ENCODE assay signal across 15 cellular contexts in genomic region chr2:121062493-121062892, GRCh38.
DNase-seq lines count a peak whose midpoint lies in the region; ATAC-seq and TF ChIP-seq lines count a peak whose summit lies in the region.
"Had no signal": no experiment of that assay in that cellular context is flagged by ENCODE, and none has a peak within 500 bp of the region (broad histone marks: within the 10 kb centered on the region; RNA-seq: fewer than 3 reads in every experiment).

No MANE protein-coding gene starts in this region.

- H3K4me1 Mint-ChIP-seq in brain (peaks cover 27% of the 10 kb centered on the region), glutamatergic neuron (ENCODE audit: low read depth, unreplicated experiment) (peaks cover 19% of the 10 kb centered on the region), neural crest cell (peaks cover 6% of the 10 kb centered on the region), progenitor cell of endocrine pancreas (ENCODE audit: low read depth) (peaks cover 5% of the 10 kb centered on the region)
- H3K4me1 Mint-ChIP-seq: CD4-positive, CD25-positive, alpha-beta regulatory T cell had no signal

- TF ChIP-seq CTCF in brain (conservative IDR thresholded peaks at IDR 0.05) (no peak), glutamatergic neuron (IDR thresholded peaks at IDR 0.05; ENCODE audit: partially characterized antibody, unreplicated experiment) (no peak), neural crest cell (conservative IDR thresholded peaks at IDR 0.05) (no peak), progenitor cell of endocrine pancreas (IDR thresholded peaks at IDR 0.05; ENCODE audit: unreplicated experiment) (no peak)

- peaks cover 0 to 5% (median 0%) of the 10 kb centered on the region in 5 experiments for H3K9me3 Mint-ChIP-seq in brain
- H3K9me3 Mint-ChIP-seq in glutamatergic neuron (ENCODE audit: unreplicated experiment), result peaks cover 4% of the 10 kb centered on the region
- H3K9me3 Mint-ChIP-seq in neural crest cell, result no peaks in the 10 kb centered on the region
- no peaks in the 10 kb centered on the region for H3K9me3 Mint-ChIP-seq in progenitor cell of endocrine pancreas (ENCODE audit: low read depth)
- H3K9me3 Mint-ChIP-seq: CD8-positive, alpha-beta T cell; H9 had no signal

- H3K27ac Mint-ChIP-seq in brain (peak overlapping the region in 3 of 5 experiments; percentile 5 to 62 (median 51)), glutamatergic neuron (ENCODE audit: unreplicated experiment) (no peak overlapping the region), neural crest cell (ENCODE audit: unreplicated experiment) (peak overlapping the region; percentile 73), progenitor cell of endocrine pancreas (peak overlapping the region; percentile 22)
- H3K27ac Mint-ChIP-seq: CD8-positive, alpha-beta T cell had no signal

- no peak overlapping the region for H3K4me3 Mint-ChIP-seq in brain
- H3K4me3 Mint-ChIP-seq in glutamatergic neuron (ENCODE audit: unreplicated experiment), result peak overlapping the region; percentile 44
- H3K4me3 Mint-ChIP-seq in neural crest cell, result no peak overlapping the region
- H3K4me3 Mint-ChIP-seq in progenitor cell of endocrine pancreas (ENCODE audit: low read depth), result no peak overlapping the region
- H3K4me3 Mint-ChIP-seq: CD4-positive, CD25-positive, alpha-beta regulatory T cell; CD8-positive, alpha-beta T cell; H9 had no signal

- peak; percentile 41 for DNase-seq in glutamatergic neuron
- DNase-seq in neural crest cell (ENCODE audit: low read depth, low spot score), result no peak
- no peak for DNase-seq in progenitor cell of endocrine pancreas (ENCODE audit: low spot score, unreplicated experiment)
- DNase-seq in globus pallidus (ENCODE audit: low spot score), result no peak
- no peak for DNase-seq in germinal center (ENCODE audit: low spot score)
- DNase-seq: Caco-2; CD4-positive, CD25-positive, alpha-beta regulatory T cell; CD8-positive, alpha-beta T cell; DMS153; DND-41; GOT3; H9 had no signal

- H3K27me3 Mint-ChIP-seq in brain (peaks cover 9% of the 10 kb centered on the region), glutamatergic neuron (ENCODE audit: unreplicated experiment) (peaks cover 12% of the 10 kb centered on the region), neural crest cell (ENCODE audit: low read depth) (no peaks in the 10 kb centered on the region), progenitor cell of endocrine pancreas (peaks cover 88% of the 10 kb centered on the region)
- H3K27me3 Mint-ChIP-seq: CD4-positive, CD25-positive, alpha-beta regulatory T cell had no signal

- no peak for ATAC-seq in GM18870 (IDR thresholded peaks at IDR 0.05; ENCODE audit: unreplicated experiment)
- ATAC-seq: CD8-positive, alpha-beta T cell; HCT116 had no signal

- H3K36me3 Mint-ChIP-seq in brain (no peaks in the 10 kb centered on the region), glutamatergic neuron (ENCODE audit: unreplicated experiment) (no peaks in the 10 kb centered on the region), neural crest cell (ENCODE audit: low read depth) (no peaks in the 10 kb centered on the region), progenitor cell of endocrine pancreas (ENCODE audit: insufficient read depth) (no peaks in the 10 kb centered on the region)
- H3K36me3 Mint-ChIP-seq: CD4-positive, CD25-positive, alpha-beta regulatory T cell; CD8-positive, alpha-beta T cell had no signal
